22 cellular contexts compared by ENCODE assay signal in the genomic region with DNA sequence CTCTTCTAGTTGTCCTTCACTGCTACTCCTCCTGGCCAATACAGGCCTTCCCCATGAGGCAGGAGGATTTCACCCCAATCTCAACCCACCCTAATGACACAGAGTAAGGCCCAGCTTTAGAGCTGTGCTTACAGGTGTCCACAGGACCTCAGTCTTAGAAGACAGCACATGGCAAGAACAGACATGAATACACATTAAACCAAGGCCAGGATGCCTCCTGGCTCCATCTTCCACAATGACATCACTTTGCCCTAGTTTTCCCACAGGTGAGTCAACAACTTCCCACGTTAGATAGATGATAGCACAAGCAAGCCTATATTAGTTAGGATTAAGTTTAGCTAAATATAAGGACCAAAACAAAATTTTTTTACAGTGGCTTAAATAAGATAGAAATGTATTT.
"Had no signal": no experiment of that assay in that cellular context is flagged by ENCODE, and none has a peak within 500 bp of the region (broad histone marks: within the 10 kb centered on the region; RNA-seq: fewer than 3 reads in every experiment).

No MANE protein-coding gene starts in this region.

- H3K4me1 Mint-ChIP-seq: naive B cell; stimulated activated naive B cell treated with anti-CD40 and anti-IgM and Interleukin-4, amounts not matched to agents 10 μg/mL and 1 μg/mL and 100 μg/mL, for 72 hours; stimulated activated naive CD8-positive, alpha-beta T cell treated with anti-CD3 and anti-CD28 coated beads, Interleukin-15, amount 100 ng/mL, for 72 hours had no signal

- H2AFZ ChIP-seq: parathyroid adenoma had no signal

- H3K27ac Mint-ChIP-seq: nephron; stimulated activated naive B cell treated with anti-CD40 and anti-IgM and Interleukin-4, amounts not matched to agents 10 μg/mL and 1 μg/mL and 100 μg/mL, for 72 hours; type B pancreatic cell had no signal

- H3K4me3 Mint-ChIP-seq: naive B cell; nephron; stimulated activated naive B cell treated with anti-CD40 and anti-IgM and Interleukin-4, amounts not matched to agents 10 μg/mL and 1 μg/mL and 100 μg/mL, for 72 hours; stimulated activated naive CD8-positive, alpha-beta T cell treated with anti-CD3 and anti-CD28 coated beads, Interleukin-15, amount 100 ng/mL, for 72 hours; type B pancreatic cell had no signal

- H3K4me1 ChIP-seq: colonic mucosa, parathyroid adenoma, prostate gland, uterus had no signal

- DNase-seq: colonic mucosa; dermis blood vessel endothelial cell; glutamatergic neuron; left cardiac atrium; left ventricle myocardium inferior; mesendoderm; naive B cell; retina; right lobe of liver; spleen; stimulated activated naive B cell treated with anti-CD40 and anti-IgM and Interleukin-4, amounts not matched to agents 10 μg/mL and 1 μg/mL and 100 μg/mL, for 72 hours; substantia nigra; uterus had no signal

- H3K27ac ChIP-seq: colonic mucosa, esophagus muscularis mucosa, gastroesophageal sphincter, left ventricle myocardium inferior, parathyroid adenoma, prostate gland, right lobe of liver, spleen, uterus had no signal

- H3K4me3 ChIP-seq: colonic mucosa, esophagus muscularis mucosa, gastroesophageal sphincter, left ventricle myocardium inferior, lung, prostate gland, right lobe of liver, spleen, uterus had no signal

- H3K27me3 Mint-ChIP-seq: stimulated activated naive CD8-positive, alpha-beta T cell treated with anti-CD3 and anti-CD28 coated beads, Interleukin-15, amount 100 ng/mL, for 72 hours; type B pancreatic cell had no signal

- H3K27me3 ChIP-seq: colonic mucosa, esophagus muscularis mucosa, gastroesophageal sphincter, right lobe of liver, spleen, uterus had no signal

- H3K9me3 Mint-ChIP-seq: naive B cell; nephron; stimulated activated naive B cell treated with anti-CD40 and anti-IgM and Interleukin-4, amounts not matched to agents 10 μg/mL and 1 μg/mL and 100 μg/mL, for 72 hours; stimulated activated naive CD8-positive, alpha-beta T cell treated with anti-CD3 and anti-CD28 coated beads, Interleukin-15, amount 100 ng/mL, for 72 hours; type B pancreatic cell had no signal

- H3K36me3 Mint-ChIP-seq: naive B cell; stimulated activated naive B cell treated with anti-CD40 and anti-IgM and Interleukin-4, amounts not matched to agents 10 μg/mL and 1 μg/mL and 100 μg/mL, for 72 hours; type B pancreatic cell had no signal

- H3K9ac ChIP-seq: parathyroid adenoma had no signal

- H3K79me2 ChIP-seq: parathyroid adenoma had no signal

- H3K36me3 ChIP-seq: colonic mucosa, esophagus muscularis mucosa, gastroesophageal sphincter, left ventricle myocardium inferior, prostate gland, right lobe of liver, spleen, uterus had no signal

- FAIRE-seq: endothelial cell of umbilical vein had no signal

- H3K9me3 ChIP-seq: colonic mucosa, esophagus muscularis mucosa, gastroesophageal sphincter, left ventricle myocardium inferior, prostate gland, right lobe of liver, spleen, uterus had no signal
